34 cellular contexts compared by ENCODE assay signal in the genomic region with DNA sequence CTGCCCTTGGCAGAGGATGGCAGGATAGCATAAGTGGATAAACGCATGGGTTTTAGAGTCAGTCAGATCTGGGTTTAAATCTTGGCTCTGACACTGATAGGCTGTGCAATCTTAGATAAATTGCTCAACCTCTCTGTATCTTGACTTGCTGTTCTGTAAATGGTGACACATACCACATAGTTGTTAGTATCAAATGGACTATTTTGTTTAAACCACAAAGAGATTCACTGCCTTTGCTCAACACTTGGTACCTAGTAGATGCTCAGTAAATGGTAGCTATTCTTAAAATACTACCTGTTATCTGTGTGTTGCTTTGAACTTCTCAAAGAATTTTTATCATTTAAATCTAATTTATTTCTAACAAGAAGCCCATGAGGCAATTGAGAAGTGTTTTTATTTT. TPM values are rescaled to one million over a fixed set of nuclear protein-coding genes. Genes with fewer than 3 reads are reported as not detected.
"Had no signal": no experiment of that assay in that cellular context is flagged by ENCODE, and none has a peak within 500 bp of the region (broad histone marks: within the 10 kb centered on the region; RNA-seq: fewer than 3 reads in every experiment).

No MANE protein-coding gene starts in this region.

- DNase-seq: activated CD4-positive, alpha-beta memory T cell treated with anti-CD3 and anti-CD28 coated beads for 36 hours; activated CD4-positive, alpha-beta T cell treated with anti-CD3 and anti-CD28 coated beads, Interleukin-2, amount 10 ng/mL, durations not matched to agents 24 days and 14 days; activated CD8-positive, alpha-beta memory T cell treated with anti-CD3 and anti-CD28 coated beads, Interleukin-2, amount 50 U/mL, for 48 hours; activated naive CD8-positive, alpha-beta T cell treated with anti-CD3 and anti-CD28 coated beads, Interleukin-2, amount 50 U/mL, for 24 hours; activated T-cell treated with anti-CD3 and anti-CD28 coated beads, Interleukin-2, amount 50 U/mL, for 24 hours; cerebellar nuclear complex; effector memory CD8-positive, alpha-beta T cell; foreskin keratinocyte; heart right ventricle; left lung; lower lobe of right lung; mesenchymal stem cell; naive thymus-derived CD8-positive, alpha-beta T cell; right lobe of liver; stimulated activated CD4-positive, alpha-beta T cell treated with anti-CD3 and anti-CD28 coated beads, Interleukin-4, amount 100 ng/mL, for 24 hours; stimulated activated naive CD8-positive, alpha-beta T cell treated with anti-CD3 and anti-CD28 coated beads, Interleukin-15, amount 100 ng/mL, for 72 hours; SW 1271; T-helper 9 cell; tibial artery; upper lobe of right lung; WERI-Rb-1 had no signal

- H3K36me3 ChIP-seq: cardiac muscle cell, left lung, lower lobe of right lung, right lobe of liver, tibial artery, upper lobe of right lung, WERI-Rb-1 had no signal

- H3K27me3 Mint-ChIP-seq: activated CD4-positive, alpha-beta memory T cell treated with anti-CD3 and anti-CD28 coated beads for 36 hours; activated CD4-positive, alpha-beta T cell treated with anti-CD3 and anti-CD28 coated beads, Interleukin-2, amount 10 ng/mL, durations not matched to agents 24 days and 14 days; activated naive CD4-positive, alpha-beta T cell treated with anti-CD3 and anti-CD28 coated beads, Interleukin-2, amount 50 U/mL, for 24 hours; activated naive CD8-positive, alpha-beta T cell treated with anti-CD3 and anti-CD28 coated beads, Interleukin-2, amount 50 U/mL, for 24 hours; activated T-cell treated with anti-CD3 and anti-CD28 coated beads, Interleukin-2, amount 50 U/mL, for 24 hours; activated T-helper 17 cell treated with anti-CD3 and anti-CD28 coated beads, Interleukin-2, amount 50 U/mL, for 72 hours; effector memory CD8-positive, alpha-beta T cell; progenitor cell of endocrine pancreas; stimulated activated memory B cell treated with anti-CD40 and anti-IgM and Interleukin-4, amounts not matched to agents 10 μg/mL and 1 μg/mL and 100 μg/mL, for 72 hours; stimulated activated naive CD8-positive, alpha-beta T cell treated with anti-CD3 and anti-CD28 coated beads, Interleukin-15, amount 100 ng/mL, for 72 hours had no signal

- H3K36me3 Mint-ChIP-seq: activated CD4-positive, alpha-beta memory T cell treated with anti-CD3 and anti-CD28 coated beads for 36 hours; activated naive CD4-positive, alpha-beta T cell treated with anti-CD3 and anti-CD28 coated beads, Interleukin-2, amount 50 U/mL, for 24 hours; naive thymus-derived CD8-positive, alpha-beta T cell; stimulated activated memory B cell treated with anti-CD40 and anti-IgM and Interleukin-4, amounts not matched to agents 10 μg/mL and 1 μg/mL and 100 μg/mL, for 72 hours had no signal

- ATAC-seq: activated CD4-positive, CD25-positive, alpha-beta regulatory T cell treated with anti-CD3 and anti-CD28 coated beads, Interleukin-2, amount 50 U/mL, for 24 hours; activated naive CD8-positive, alpha-beta T cell treated with anti-CD3 and anti-CD28 coated beads, Interleukin-2, amount 50 U/mL, for 24 hours; activated T-helper 17 cell treated with anti-CD3 and anti-CD28 coated beads, Interleukin-2, amount 50 U/mL, for 72 hours; effector memory CD8-positive, alpha-beta T cell; foreskin keratinocyte; heart right ventricle; lower lobe of right lung; naive thymus-derived CD8-positive, alpha-beta T cell; right lobe of liver; stimulated activated memory B cell treated with anti-CD40 and anti-IgM and Interleukin-4, amounts not matched to agents 10 μg/mL and 1 μg/mL and 100 μg/mL, for 72 hours; stimulated activated naive CD8-positive, alpha-beta T cell treated with anti-CD3 and anti-CD28 coated beads, Interleukin-15, amount 100 ng/mL, for 72 hours; upper lobe of right lung had no signal

- H3K9me3 Mint-ChIP-seq: activated CD4-positive, alpha-beta memory T cell treated with anti-CD3 and anti-CD28 coated beads for 36 hours; activated CD4-positive, alpha-beta T cell treated with anti-CD3 and anti-CD28 coated beads, Interleukin-2, amount 10 ng/mL, durations not matched to agents 24 days and 14 days; activated naive CD4-positive, alpha-beta T cell treated with anti-CD3 and anti-CD28 coated beads, Interleukin-2, amount 50 U/mL, for 24 hours; activated naive CD8-positive, alpha-beta T cell treated with anti-CD3 and anti-CD28 coated beads, Interleukin-2, amount 50 U/mL, for 24 hours; activated T-cell treated with anti-CD3 and anti-CD28 coated beads, Interleukin-2, amount 50 U/mL, for 24 hours; activated T-helper 17 cell treated with anti-CD3 and anti-CD28 coated beads, Interleukin-2, amount 50 U/mL, for 72 hours; effector memory CD8-positive, alpha-beta T cell; naive thymus-derived CD8-positive, alpha-beta T cell; stimulated activated memory B cell treated with anti-CD40 and anti-IgM and Interleukin-4, amounts not matched to agents 10 μg/mL and 1 μg/mL and 100 μg/mL, for 72 hours; stimulated activated naive CD8-positive, alpha-beta T cell treated with anti-CD3 and anti-CD28 coated beads, Interleukin-15, amount 100 ng/mL, for 72 hours; T-helper 1 cell treated with Interleukin-12 subunit alpha and Interleukin-12 subunit beta and Interleukin-4 antibody, amounts not matched to agents 30 μg/mL and 1 μg/mL, for 36 hours had no signal

- H3K4me3 Mint-ChIP-seq: activated CD4-positive, alpha-beta memory T cell treated with anti-CD3 and anti-CD28 coated beads for 36 hours; activated CD4-positive, alpha-beta T cell treated with anti-CD3 and anti-CD28 coated beads, Interleukin-2, amount 10 ng/mL, durations not matched to agents 24 days and 14 days; activated naive CD4-positive, alpha-beta T cell treated with anti-CD3 and anti-CD28 coated beads, Interleukin-2, amount 50 U/mL, for 24 hours; activated naive CD8-positive, alpha-beta T cell treated with anti-CD3 and anti-CD28 coated beads, Interleukin-2, amount 50 U/mL, for 24 hours; activated T-cell treated with anti-CD3 and anti-CD28 coated beads, Interleukin-2, amount 50 U/mL, for 24 hours; activated T-helper 17 cell treated with anti-CD3 and anti-CD28 coated beads, Interleukin-2, amount 50 U/mL, for 72 hours; effector memory CD8-positive, alpha-beta T cell; naive thymus-derived CD8-positive, alpha-beta T cell; stimulated activated memory B cell treated with anti-CD40 and anti-IgM and Interleukin-4, amounts not matched to agents 10 μg/mL and 1 μg/mL and 100 μg/mL, for 72 hours; stimulated activated naive CD8-positive, alpha-beta T cell treated with anti-CD3 and anti-CD28 coated beads, Interleukin-15, amount 100 ng/mL, for 72 hours; T-helper 1 cell treated with Interleukin-12 subunit alpha and Interleukin-12 subunit beta and Interleukin-4 antibody, amounts not matched to agents 30 μg/mL and 1 μg/mL, for 36 hours had no signal

- H3K27ac Mint-ChIP-seq: activated CD4-positive, alpha-beta memory T cell treated with anti-CD3 and anti-CD28 coated beads for 36 hours; activated CD4-positive, alpha-beta T cell treated with anti-CD3 and anti-CD28 coated beads, Interleukin-2, amount 10 ng/mL, durations not matched to agents 24 days and 14 days; activated naive CD4-positive, alpha-beta T cell treated with anti-CD3 and anti-CD28 coated beads, Interleukin-2, amount 50 U/mL, for 24 hours; activated naive CD8-positive, alpha-beta T cell treated with anti-CD3 and anti-CD28 coated beads, Interleukin-2, amount 50 U/mL, for 24 hours; activated T-cell treated with anti-CD3 and anti-CD28 coated beads, Interleukin-2, amount 50 U/mL, for 24 hours; activated T-helper 17 cell treated with anti-CD3 and anti-CD28 coated beads, Interleukin-2, amount 50 U/mL, for 72 hours; naive thymus-derived CD8-positive, alpha-beta T cell; progenitor cell of endocrine pancreas; stimulated activated memory B cell treated with anti-CD40 and anti-IgM and Interleukin-4, amounts not matched to agents 10 μg/mL and 1 μg/mL and 100 μg/mL, for 72 hours; stimulated activated naive CD8-positive, alpha-beta T cell treated with anti-CD3 and anti-CD28 coated beads, Interleukin-15, amount 100 ng/mL, for 72 hours had no signal

- H3K9me3 ChIP-seq: heart right ventricle, left lung, lower lobe of right lung, right lobe of liver, tibial artery, upper lobe of right lung had no signal

- H3K27me3 ChIP-seq: cardiac muscle cell, foreskin keratinocyte, heart right ventricle, left lung, right lobe of liver, tibial artery, upper lobe of right lung had no signal

- H3K27ac ChIP-seq: foreskin keratinocyte, left lung, lower lobe of right lung, right lobe of liver, tibial artery, upper lobe of right lung, WERI-Rb-1 had no signal

- H3K4me1 Mint-ChIP-seq: activated naive CD4-positive, alpha-beta T cell treated with anti-CD3 and anti-CD28 coated beads, Interleukin-2, amount 50 U/mL, for 24 hours; activated naive CD8-positive, alpha-beta T cell treated with anti-CD3 and anti-CD28 coated beads, Interleukin-2, amount 50 U/mL, for 24 hours; stimulated activated memory B cell treated with anti-CD40 and anti-IgM and Interleukin-4, amounts not matched to agents 10 μg/mL and 1 μg/mL and 100 μg/mL, for 72 hours; stimulated activated naive CD8-positive, alpha-beta T cell treated with anti-CD3 and anti-CD28 coated beads, Interleukin-15, amount 100 ng/mL, for 72 hours had no signal

- H3K4me3 ChIP-seq: cardiac muscle cell, coronary artery, heart right ventricle, left lung, lower lobe of right lung, right lobe of liver, skin epidermis, tibial artery, upper lobe of right lung had no signal

RNA-seq across cellular contexts. Expression of gene A3GALT2, which starts 39.5 kb away (rescaled TPM):
- total RNA-seq: activated CD4-positive, alpha-beta memory T cell treated with anti-CD3 and anti-CD28 coated beads for 36 hours; activated CD4-positive, alpha-beta T cell treated with anti-CD3 and anti-CD28 coated beads, Interleukin-2, amount 10 ng/mL, durations not matched to agents 24 days and 14 days; activated CD8-positive, alpha-beta memory T cell treated with anti-CD3 and anti-CD28 coated beads for 36 hours; activated T-helper 17 cell treated with anti-CD3 and anti-CD28 coated beads, Interleukin-2, amount 50 U/mL, for 72 hours; cardiac muscle cell; endothelial cell of umbilical vein; foreskin keratinocyte; glomerular endothelial cell; left lung; lower lobe of right lung; naive thymus-derived CD8-positive, alpha-beta T cell; renal cortical epithelial cell; right lobe of liver; upper lobe of right lung had no signal
- polyA plus RNA-seq: endothelial cell of umbilical vein; foreskin keratinocyte; heart right ventricle; naive thymus-derived CD8-positive, alpha-beta T cell had no signal
